19 cellular contexts compared by ENCODE assay signal in genomic region chr6:70172252-70172651, GRCh38.
DNase-seq lines count a peak whose midpoint lies in the region; ATAC-seq, FAIRE-seq and TF ChIP-seq lines count a peak whose summit lies in the region.
"Had no signal": no experiment of that assay in that cellular context is flagged by ENCODE, and none has a peak within 500 bp of the region (broad histone marks: within the 10 kb centered on the region; RNA-seq: fewer than 3 reads in every experiment).

No MANE protein-coding gene starts in this region.

- H2AFZ ChIP-seq in osteoblast (ENCODE audit: low read length), result no peak overlapping the region
- H2AFZ ChIP-seq: GM23338 had no signal

- H3K27me3 Mint-ChIP-seq in endothelial cell (ENCODE audit: unreplicated experiment), result no peaks in the 10 kb centered on the region

- no peak overlapping the region for H3K4me3 Mint-ChIP-seq in endothelial cell (ENCODE audit: unreplicated experiment)
- H3K4me3 Mint-ChIP-seq: CD4-positive, alpha-beta T cell; GM23338; HFFc6 had no signal

- H3K36me3 ChIP-seq in osteoblast (ENCODE audit: insufficient read depth, low read length), result no peaks in the 10 kb centered on the region

- H3K9me3 ChIP-seq in osteoblast (ENCODE audit: low read depth, low read length), result no peaks in the 10 kb centered on the region
- H3K9me3 ChIP-seq: Caco-2 had no signal

- no peaks in the 10 kb centered on the region for H4K20me1 ChIP-seq in osteoblast (ENCODE audit: insufficient read depth, low read length)

- H3K27ac Mint-ChIP-seq in endothelial cell (ENCODE audit: unreplicated experiment), result peak overlapping the region; percentile 28
- H3K27ac Mint-ChIP-seq: CD4-positive, alpha-beta T cell; GM23338; HFFc6 had no signal

- DNase-seq in endothelial cell (ENCODE audit: low spot score) (peak; percentile 8), osteoblast (ENCODE audit: insufficient read length, low spot score, missing footprints) (peak; percentile 23), GM12892 (ENCODE audit: insufficient read length) (no peak), SIG-M5 (lab: John Stamatoyannopoulos, UW) (no peak), NCI-H2171 treated with DMSO at 0.1 percent for 48 hours (lab: John Stamatoyannopoulos, UW) (no peak)
- DNase-seq: AML-193; Caco-2; CD4-positive, alpha-beta T cell; DMS79; GDM1; H7; HFFc6 had no signal

- H3K27me3 ChIP-seq in osteoblast (ENCODE audit: insufficient read depth, low read length), result no peaks in the 10 kb centered on the region

- H3K27ac ChIP-seq in VCaP (peak overlapping the region; percentile 52), osteoblast (ENCODE audit: low read depth, low read length) (no peak overlapping the region)
- H3K27ac ChIP-seq: C4-2B had no signal

- H3K4me1 Mint-ChIP-seq in endothelial cell (ENCODE audit: unreplicated experiment), result peaks cover 6% of the 10 kb centered on the region
- H3K4me1 Mint-ChIP-seq: GM23338 had no signal

- no peak for TF ChIP-seq POLR2A in GM12892 (IDR thresholded peaks at IDR 0.05; ENCODE audit: low read depth, low read length)

- no peak overlapping the region for H3K4me3 ChIP-seq in osteoblast (ENCODE audit: insufficient read depth, low read length)
- H3K4me3 ChIP-seq: GM23338 had no signal

- ATAC-seq in HG03045 (IDR thresholded peaks at IDR 0.05; ENCODE audit: unreplicated experiment), result no peak
- ATAC-seq: GM23338, HCT116 had no signal

- H3K36me3 Mint-ChIP-seq in endothelial cell (ENCODE audit: low read depth, unreplicated experiment), result no peaks in the 10 kb centered on the region

- H3K79me2 ChIP-seq in osteoblast (ENCODE audit: insufficient read depth, low read length), result no peaks in the 10 kb centered on the region

- no peak overlapping the region for H3K4me2 ChIP-seq in osteoblast (ENCODE audit: insufficient read depth, low read length)
- H3K4me2 ChIP-seq: GM23338 had no signal

- H3K9me3 Mint-ChIP-seq in endothelial cell (ENCODE audit: unreplicated experiment), result no peaks in the 10 kb centered on the region
- H3K9me3 Mint-ChIP-seq: CD4-positive, alpha-beta T cell; GM23338; HFFc6 had no signal

- no peak for TF ChIP-seq CTCF in VCaP (conservative IDR thresholded peaks at IDR 0.05)
- TF ChIP-seq CTCF in endothelial cell (IDR thresholded peaks at IDR 0.05; ENCODE audit: unreplicated experiment), result no peak
- TF ChIP-seq CTCF in osteoblast (IDR thresholded peaks at IDR 0.05; ENCODE audit: extremely low read depth, low read depth, low read length), result no peak

- no peak for FAIRE-seq in GM12892 (lab: Jason Lieb, UNC)
- FAIRE-seq: A204.1, D721Med had no signal

- H3K4me1 ChIP-seq in osteoblast (ENCODE audit: insufficient read depth, low read length), result no peaks in the 10 kb centered on the region
- H3K4me1 ChIP-seq: Caco-2 had no signal

Comparison
In these comparisons a context has a peak if more than half of its experiments do, and no peak if none do; other contexts are left out.
1. DNase-seq: peak in endothelial cell (single experiment) and osteoblast (single experiment); none in GM12892 (single experiment), SIG-M5 (single experiment) and NCI-H2171 treated with DMSO at 0.1 percent for 48 hours (single experiment).